Comparison of ENCODE assay signal across 8 cellular contexts in the genomic region with DNA sequence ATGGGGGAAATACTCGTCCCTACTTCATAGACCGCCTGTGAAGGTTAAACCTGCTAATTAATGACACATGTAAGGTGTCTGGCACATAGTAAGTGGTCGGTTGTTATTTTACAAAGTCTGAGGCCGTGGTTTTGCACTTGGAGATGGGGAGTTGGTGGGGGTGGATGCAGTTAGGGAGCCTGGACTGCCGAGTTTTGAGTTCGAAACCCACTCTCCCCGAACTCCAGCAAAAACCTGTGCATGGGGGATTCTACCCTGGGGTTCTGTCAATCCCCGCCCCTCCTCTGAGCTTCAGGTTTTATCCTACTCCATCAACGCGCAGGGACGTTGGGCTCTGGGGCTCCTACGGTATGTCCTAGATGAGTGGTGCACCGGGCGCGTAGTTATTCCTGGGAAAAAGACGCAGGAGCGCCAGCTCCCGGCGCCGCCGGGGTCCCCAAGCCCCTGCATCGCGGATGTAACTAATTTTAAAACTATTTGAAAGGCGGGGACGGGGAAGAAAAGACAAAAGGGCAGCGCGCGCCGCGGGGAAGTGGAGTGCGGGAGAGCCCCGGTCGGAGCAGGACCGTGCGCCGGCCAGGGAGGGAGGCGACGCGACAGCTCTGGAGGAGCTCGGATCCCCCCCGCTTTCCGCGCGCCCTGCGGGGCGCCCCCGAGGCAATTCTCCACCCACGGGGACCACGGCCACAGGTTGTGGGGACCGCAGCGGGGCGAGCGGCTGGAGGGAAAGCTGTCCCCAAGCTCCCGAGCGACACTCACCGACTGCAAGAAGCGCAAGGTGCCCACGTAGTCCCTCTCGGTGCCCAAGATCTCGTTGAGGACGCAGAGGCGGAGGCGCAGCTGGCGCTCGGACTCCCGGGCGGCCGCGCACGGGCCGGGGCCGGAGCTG. TPM values are rescaled to one million over a fixed set of nuclear protein-coding genes. Genes with fewer than 3 reads are reported as not detected.
DNase-seq lines count a peak whose midpoint lies in the region; ATAC-seq and TF ChIP-seq lines count a peak whose summit lies in the region.

No MANE protein-coding gene starts in this region.

- H3K4me3 Mint-ChIP-seq in CD8-positive, alpha-beta memory T cell: peak overlapping the region; percentile 96 to 100 (median 99)
- peak overlapping the region; percentile 95 for H3K4me3 Mint-ChIP-seq in glutamatergic neuron (ENCODE audit: unreplicated experiment)

- peak; percentile 4 for ATAC-seq in GM19438 (IDR thresholded peaks at IDR 0.05; ENCODE audit: low read depth, unreplicated experiment)
- ATAC-seq in IMR-90 (ENCODE audit: low read depth): peak; percentile 4; the same call in 1 of the 2 replicates

- H2AFZ ChIP-seq in IMR-90 (replicated peaks; ENCODE audit: low read length, poor library complexity): peak overlapping the region; percentile 89

- peak overlapping the region in 6 of 8 donors; percentile 86 to 100 (median 96) for H3K27ac Mint-ChIP-seq in CD8-positive, alpha-beta memory T cell
- peak overlapping the region; percentile 91 for H3K27ac Mint-ChIP-seq in glutamatergic neuron (ENCODE audit: unreplicated experiment)

- no peak overlapping the region for H3K14ac ChIP-seq in IMR-90 (replicated peaks; ENCODE audit: low read depth, low read length)

- peak overlapping the region; percentile 68 for H3K4me2 ChIP-seq in IMR-90 (ENCODE audit: low read depth, low read length)

- no peak overlapping the region for H4K5ac ChIP-seq in IMR-90 (ENCODE audit: low read depth, low read length)

- H2AK5ac ChIP-seq in IMR-90 (ENCODE audit: low read depth, low read length): no peak overlapping the region

- no peaks in the 10 kb centered on the region for H3K27me3 Mint-ChIP-seq in CD8-positive, alpha-beta memory T cell
- peaks cover 12% of the 10 kb centered on the region for H3K27me3 Mint-ChIP-seq in glutamatergic neuron (ENCODE audit: unreplicated experiment)

- H2BK120ac ChIP-seq in IMR-90 (ENCODE audit: low read depth, low read length): no peak overlapping the region

- H3K23ac ChIP-seq in IMR-90 (ENCODE audit: low read depth, low read length): no peak overlapping the region

- no peaks in the 10 kb centered on the region for H3K27me3 ChIP-seq in CD8-positive, alpha-beta memory T cell (ENCODE audit: insufficient read depth, low read length, poor library complexity, severe bottlenecking)
- H3K27me3 ChIP-seq in IMR-90 (ENCODE audit: control insufficient read depth, insufficient read depth, low read length): peaks cover 18% of the 10 kb centered on the region

- H3K9me3 ChIP-seq in CD8-positive, alpha-beta memory T cell (ENCODE audit: low read length): no peaks in the 10 kb centered on the region
- no peaks in the 10 kb centered on the region for H3K9me3 ChIP-seq in IMR-90 (ENCODE audit: control insufficient read depth, insufficient read depth, low read length)

- H3K36me3 ChIP-seq in CD8-positive, alpha-beta memory T cell (ENCODE audit: insufficient read depth, low read length): no peaks in the 10 kb centered on the region
- H3K36me3 ChIP-seq in IMR-90 (ENCODE audit: control insufficient read depth, insufficient read depth, low read length): no peaks in the 10 kb centered on the region

- POLR2A ChIA-PET in CD8-positive, alpha-beta memory T cell (lab: Charles Lee): interaction anchor here (0.6 to 2.3 kb wide), 11 partner anchors 9 to 120 kb away, joined by 3 to 10 read pairs (median 3); no protein-coding TSS in a partner anchor
- POLR2A ChIA-PET in IMR-90 (lab: Charles Lee; ENCODE audit: unreplicated experiment): no interaction called here

- in situ Hi-C loops in IMR-90 (cut with MboI; ENCODE audit: low sequenced_read_pairs): no loop called here

- intact Hi-C loops in IMR-90 (cut with micrococcal nuclease): loop anchor here (5.0 to 10.0 kb wide), 2 partner anchors 80 to 172 kb away; no protein-coding TSS in a partner anchor
- intact Hi-C loops in posterior vena cava (cut with DNase I): loop anchor here in 1 of 2 donors (5.0 kb wide), 1 partner anchor 80 kb away; no protein-coding TSS in a partner anchor

- WGBS in IMR-90 (ENCODE audit: extremely low coverage in 2 of 2, insufficient read length in 1 of 2), 2 experiments: 5% methylated on average over 52 of the region's 72 CpGs; no CpG with 5 or more reads in 1 of the 2 experiments

- H3K4ac ChIP-seq in IMR-90 (ENCODE audit: low read depth, low read length): no peak overlapping the region

- H3K4me3 ChIP-seq in CD8-positive, alpha-beta memory T cell (ENCODE audit: low read length): peak overlapping the region; percentile 79
- peak overlapping the region; percentile 46 for H3K4me3 ChIP-seq in IMR-90 (ENCODE audit: insufficient read depth, low read depth, low read length)

- DNase-seq in CD8-positive, alpha-beta memory T cell: peak; percentile 25 to 66 (median 42)
- DNase-seq in IMR-90 (no peak), glutamatergic neuron (peak; percentile 48), posterior vena cava (ENCODE audit: low spot score) (peak; percentile 84), NCI-H2029 treated with DMSO at 0.1 percent for 48 hours (lab: John Stamatoyannopoulos, UW) (no peak), NCI-H226 (no peak)
- DNase-seq in activated CD8-positive, alpha-beta memory T cell treated with anti-CD3 and anti-CD28 coated beads, Interleukin-2, amount 50 U/mL, for 4 hours: peak; percentile 47

- H3K18ac ChIP-seq in IMR-90 (ENCODE audit: low read depth, low read length): no peak overlapping the region

- no peak overlapping the region for H2BK20ac ChIP-seq in IMR-90 (ENCODE audit: low read depth, low read length)

- no peak overlapping the region; the same call in 1 of the 2 replicates for H3K9ac ChIP-seq in IMR-90 (ENCODE audit: low read depth, low read length)

- TF ChIP-seq POLR2A in IMR-90 (IDR thresholded peaks at IDR 0.05; ENCODE audit: low read depth, low read length): no peak

- CTCF ChIA-PET in CD8-positive, alpha-beta memory T cell (lab: Charles Lee): interaction anchor here (0.8 to 3.0 kb wide), 10 partner anchors 44 to 170 kb away, joined by 3 to 14 read pairs (median 3); no protein-coding TSS in a partner anchor
- CTCF ChIA-PET in IMR-90 (lab: Yijun Ruan, JAX): no interaction called here

- no peak overlapping the region for H4K8ac ChIP-seq in IMR-90 (ENCODE audit: low read depth in 2 of 2, low read length in 2 of 2)

- H3K4me1 ChIP-seq in CD8-positive, alpha-beta memory T cell (ENCODE audit: insufficient read depth, low read length): peaks cover 30% of the 10 kb centered on the region
- H3K4me1 ChIP-seq in IMR-90 (ENCODE audit: control insufficient read depth, insufficient read depth, low read length): peaks cover 13% of the 10 kb centered on the region; the same call in 1 of the 2 replicates

- TF ChIP-seq CTCF in IMR-90 (conservative IDR thresholded peaks at IDR 0.05; ENCODE audit: low read depth, low read length): no peak
- no peak for TF ChIP-seq CTCF in glutamatergic neuron (IDR thresholded peaks at IDR 0.05; ENCODE audit: partially characterized antibody, unreplicated experiment)

- H3K56ac ChIP-seq in IMR-90 (ENCODE audit: extremely low read depth, insufficient read depth, low read length): no peak overlapping the region

- dilution Hi-C loops in IMR-90 (cut with HindIII; ENCODE audit: low sequenced_read_pairs, unreplicated experiment): no loop called here

- peaks cover 5 to 44% (median 29%) of the 10 kb centered on the region in 3 donors for H3K4me1 Mint-ChIP-seq in CD8-positive, alpha-beta memory T cell
- H3K4me1 Mint-ChIP-seq in glutamatergic neuron (ENCODE audit: low read depth, unreplicated experiment): peaks cover 24% of the 10 kb centered on the region

- no peaks in the 10 kb centered on the region for H3K79me1 ChIP-seq in IMR-90 (ENCODE audit: low read depth in 1 of 2, low read length in 2 of 2)

- BruUV-seq in IMR-90 (replicated peaks; lab: Mats Ljungman, UMichigan): no TSS peak

- H3K9me3 Mint-ChIP-seq in CD8-positive, alpha-beta memory T cell: no peaks in the 10 kb centered on the region
- H3K9me3 Mint-ChIP-seq in glutamatergic neuron (ENCODE audit: unreplicated experiment): peaks cover 21% of the 10 kb centered on the region

- no peak overlapping the region for H2AK9ac ChIP-seq in IMR-90 (replicated peaks; ENCODE audit: low read depth, low read length, poor library complexity)

- peak overlapping the region; percentile 78 for H3K27ac ChIP-seq in CD8-positive, alpha-beta memory T cell (ENCODE audit: low read depth, low read length)
- no peak overlapping the region for H3K27ac ChIP-seq in IMR-90 (ENCODE audit: insufficient read depth, low read length)

- H4K91ac ChIP-seq in IMR-90 (ENCODE audit: insufficient read depth, low read depth, low read length): no peak overlapping the region

- no peak overlapping the region for H2BK5ac ChIP-seq in IMR-90 (ENCODE audit: low read depth, low read length, poor library complexity, severe bottlenecking)

- 0 out of 2 replicates have a peak, but pooled peaks cover 4% of the 10 kb centered on the region for H4K20me1 ChIP-seq in IMR-90 (ENCODE audit: insufficient read depth, low read length)

- H2BK15ac ChIP-seq in IMR-90 (ENCODE audit: low read depth, low read length): no peak overlapping the region

- H3K36me3 Mint-ChIP-seq in CD8-positive, alpha-beta memory T cell: peaks cover 0 to 29% (median 0%) of the 10 kb centered on the region in 3 donors
- peaks cover 5% of the 10 kb centered on the region for H3K36me3 Mint-ChIP-seq in glutamatergic neuron (ENCODE audit: unreplicated experiment)

- H3K9me1 ChIP-seq in IMR-90 (ENCODE audit: insufficient read depth, low read length): peaks cover 4% of the 10 kb centered on the region; the same call in 1 of the 2 replicates

- no peak for TF ChIP-seq RAD21 in IMR-90 (IDR thresholded peaks at IDR 0.05; ENCODE audit: low read length)

TF ChIP-seq in IMR-90, 13 proteins besides CTCF, POLR2A, EP300 and RAD21 (continues in another document):
- TF ChIP-seq BHLHE40 (IDR thresholded peaks at IDR 0.05; ENCODE audit: low read depth, low read length) (no peak), FOS (IDR thresholded peaks at IDR 0.05; ENCODE audit: low read depth, low read length) (no peak), CHD1 (IDR thresholded peaks at IDR 0.05; ENCODE audit: low read depth, low read length) (no peak), RCOR1 (IDR thresholded peaks at IDR 0.05; ENCODE audit: insufficient replicate concordance, low read length) (no peak), SMC3 (IDR thresholded peaks at IDR 0.05; ENCODE audit: low read depth, low read length) (no peak), CEBPB (IDR thresholded peaks at IDR 0.05; ENCODE audit: low read depth, low read length) (no peak), RFX5 (IDR thresholded peaks at IDR 0.05; ENCODE audit: low read depth, low read length) (no peak)

RNA-seq across cellular contexts. Expression of a gene that starts 0.7 kb away (rescaled TPM):
- 10 to 100 TPM; 90.0 to 90.5 TPM for total RNA-seq in CD8-positive, alpha-beta memory T cell
- 89.5 TPM for polyA plus RNA-seq in CD8-positive, alpha-beta memory T cell
- total RNA-seq in IMR-90 (2012; rRNA removed): 0.56 and 0.72 TPM in 2 replicates
- polyA plus RNA-seq in IMR-90 (2012; rRNA removed): 0.67 and 0.69 TPM in 2 replicates
- 0.58 and 0.84 TPM in 2 replicates for polyA plus RNA-seq in IMR-90 (2012; cell fraction: cytosol; rRNA removed)
- 0.75 and 1.5 TPM in 2 replicates for polyA plus RNA-seq in IMR-90 (2012; cell fraction: nucleus; rRNA removed; ENCODE audit: low replicate concordance)
- total RNA-seq in glutamatergic neuron (ENCODE audit: unreplicated experiment): 235 TPM
- total RNA-seq in posterior vena cava: 10 to 100 TPM; 16.9 to 22.0 TPM

Comparison
In these comparisons a context has a peak if more than half of its experiments do, and no peak if none do; other contexts are left out.
1. DNase-seq: peak in CD8-positive, alpha-beta memory T cell (5 of 5), activated CD8-positive, alpha-beta memory T cell treated with anti-CD3 and anti-CD28 coated beads, Interleukin-2, amount 50 U/mL, for 4 hours (single experiment), glutamatergic neuron (single experiment) and posterior vena cava (single experiment); none in IMR-90 (single experiment), NCI-H2029 treated with DMSO at 0.1 percent for 48 hours (single experiment) and NCI-H226 (single experiment).
2. RNA of a gene that starts 0.7 kb away (total RNA-seq): 235 TPM in glutamatergic neuron (single experiment), 90.0 to 90.5 TPM in CD8-positive, alpha-beta memory T cell and 16.9 to 22.0 TPM in posterior vena cava; 0.56 to 0.72 TPM in IMR-90; every median in the first group is over 10 times any median in the second.